8 cellular contexts compared by ENCODE assay signal in genomic region chr9:123353984-123354591, GRCh38. TPM values are rescaled to one million over a fixed set of nuclear protein-coding genes. Genes with fewer than 3 reads are reported as not detected.
A peak's percentile ranks its signal among the peaks of the same experiment; 100 is the strongest.
DNase-seq lines count a peak whose midpoint lies in the region; ATAC-seq and TF ChIP-seq lines count a peak whose summit lies in the region.

No MANE protein-coding gene starts in this region.

- H3K9me3 ChIP-seq in BE2C (no peaks in the 10 kb centered on the region), HUES6 (ENCODE audit: control insufficient read depth, insufficient read depth, low read depth, low read length) (no peaks in the 10 kb centered on the region), spleen (no peaks in the 10 kb centered on the region)

- ATAC-seq in GM19035 (IDR thresholded peaks at IDR 0.05; ENCODE audit: unreplicated experiment) (peak; percentile 67), GM18858 (IDR thresholded peaks at IDR 0.05; ENCODE audit: unreplicated experiment) (no peak)

- 19 to 27% (median 23%) methylated on average over 14 to 20 of the region's 20 CpGs for WGBS in spleen, 5 donors

- H3K9ac ChIP-seq in HUES6 (ENCODE audit: low read length): no peak overlapping the region

- TF ChIP-seq CTCF in BE2C (IDR thresholded peaks at IDR 0.05; ENCODE audit: low read depth, low read length): peak; percentile 85
- TF ChIP-seq CTCF in spleen (IDR thresholded peaks at IDR 0.05 in 8 of 11, conservative IDR thresholded peaks at IDR 0.05 in 3 of 11): peak; percentile 58 to 86 (median 78)

- H3K36me3 ChIP-seq in BE2C (no peaks in the 10 kb centered on the region), HUES6 (ENCODE audit: control insufficient read depth, insufficient read depth, low read length) (no peaks in the 10 kb centered on the region), spleen (no peaks in the 10 kb centered on the region)

- peaks cover 10% of the 10 kb centered on the region for H3K4me1 ChIP-seq in BE2C
- peaks cover 28% of the 10 kb centered on the region for H3K4me1 ChIP-seq in HUES6 (ENCODE audit: control insufficient read depth, insufficient read depth, low read length)
- peaks cover 4 to 35% (median 14%) of the 10 kb centered on the region in 6 donors for H3K4me1 ChIP-seq in spleen

- no peak for TF ChIP-seq POLR2A in spleen (IDR thresholded peaks at IDR 0.05)

- H3K27ac ChIP-seq in HUES6 (ENCODE audit: low read depth, low read length) (no peak overlapping the region), spleen (no peak overlapping the region)

- H3K4me3 ChIP-seq in BE2C (ENCODE audit: low read depth, low read length) (no peak overlapping the region), HUES6 (ENCODE audit: low read depth, low read length) (peak overlapping the region; percentile 15), spleen (no peak overlapping the region)

- intact Hi-C loops in spleen (cut with DNase I; ENCODE audit: low total_unique reads): loop anchor here (2.0 kb wide), 1 partner anchor 273 kb away; no protein-coding TSS in a partner anchor

- H3K27me3 ChIP-seq in BE2C (no peaks in the 10 kb centered on the region), HUES6 (ENCODE audit: control insufficient read depth, insufficient read depth, low read length) (peaks cover 4% of the 10 kb centered on the region; the same call in 1 of the 2 replicates), spleen (replicated peaks in 1 of 7) (peaks cover 0 to 42% (median 0%) of the 10 kb centered on the region in 7 donors)

- peak; percentile 85 for DNase-seq in BE2C
- DNase-seq in T follicular helper cell (ENCODE audit: low read depth): peak; percentile 33
- DNase-seq in amniotic epithelial cell (ENCODE audit: low read depth): peak; percentile 59
- DNase-seq in hepatic stellate cell (ENCODE audit: low spot score): peak; percentile 90
- peak; percentile 86 for DNase-seq in spleen

RNA-seq across cellular contexts. Expression of gene CRB2, which starts 1.9 kb away (rescaled TPM):
- polyA plus RNA-seq in BE2C (2012; ENCODE audit: insufficient read depth, insufficient read length, low read depth): 4.6 TPM
- total RNA-seq in spleen: 1 to 10 TPM in 6 of 7 donors, under 1 TPM in 1; 0.34 to 3.0 (median 2.2) TPM
- polyA plus RNA-seq in spleen: 1 to 10 TPM in 1 of 3 donors, under 1 TPM in 2; 0.42 to 1.2 (median 0.52) TPM

Comparison
In these comparisons a context has a peak if more than half of its experiments do, and no peak if none do; other contexts are left out.
1. DNase-seq: peak in every context shown above with its lines; median percentile 90 in hepatic stellate cell; 86 in spleen; 85 in BE2C; 59 in amniotic epithelial cell; 33 in T follicular helper cell.